8 cellular contexts compared by ENCODE assay signal in the genomic region with DNA sequence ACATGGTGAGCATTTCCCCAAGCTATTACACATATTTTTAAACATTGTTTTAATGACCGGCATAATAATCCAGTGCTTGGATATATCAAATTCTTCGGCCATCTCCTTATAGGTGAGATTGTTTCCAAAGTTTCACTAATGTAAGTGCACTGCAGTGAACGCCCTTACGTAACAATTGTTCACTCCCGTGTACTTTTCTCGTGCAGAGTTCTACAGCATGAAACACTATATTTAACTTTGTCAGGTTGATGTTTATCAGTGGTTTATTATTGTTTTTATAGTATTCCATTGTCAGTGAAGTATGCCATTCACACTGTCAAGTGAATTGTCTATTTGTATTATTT. TPM values are rescaled to one million over a fixed set of nuclear protein-coding genes. Genes with fewer than 3 reads are reported as not detected.
DNase-seq lines count a peak whose midpoint lies in the region; ATAC-seq and TF ChIP-seq lines count a peak whose summit lies in the region.

No MANE protein-coding gene starts in this region.

- H3K4me3 ChIP-seq in GM06990 (replicated peaks; ENCODE audit: low read depth, low read length) (peak overlapping the region; percentile 37), RWPE2 (ENCODE audit: severe bottlenecking) (peak overlapping the region; percentile 15), epithelial cell of proximal tubule (ENCODE audit: low read depth, low read length) (peak overlapping the region; percentile 46), prostate gland (peak overlapping the region; percentile 50 to 60)

- no peak for DNase-seq in GM06990 (ENCODE audit: extremely low read depth, insufficient read length)
- no peak for DNase-seq in RWPE2 (ENCODE audit: low spot score)
- DNase-seq in epithelial cell of proximal tubule (ENCODE audit: low read depth), result no peak
- no peak for DNase-seq in prostate gland (ENCODE audit: low spot score)
- no peak for DNase-seq in HUDEP-2 (lab: John Stamatoyannopoulos, UW; ENCODE audit: unreplicated experiment in 76 of 76)
- no peak for DNase-seq in DMS53 treated with DMSO at 0.1 percent for 48 hours (lab: John Stamatoyannopoulos, UW; ENCODE audit: unreplicated experiment)
- no peak for DNase-seq in stimulated activated naive CD4-positive, alpha-beta T cell treated with Interleukin-2 at 50 U/mL for 16 hours (lab: John Stamatoyannopoulos, UW)

- ATAC-seq in RWPE2 (ENCODE audit: low read depth), result no peak
- no peak for ATAC-seq in HG03280 (IDR thresholded peaks at IDR 0.05; ENCODE audit: unreplicated experiment)

- WGBS in prostate gland, result 13% methylated on average over 6 of the region's 6 CpGs

- H3K36me3 ChIP-seq in GM06990 (ENCODE audit: control insufficient read depth, insufficient read depth, low read length), result peaks cover 4% of the 10 kb centered on the region
- peaks cover 9% of the 10 kb centered on the region for H3K36me3 ChIP-seq in RWPE2 (ENCODE audit: low read depth)
- no peaks in the 10 kb centered on the region for H3K36me3 ChIP-seq in prostate gland

- TF ChIP-seq CTCF in GM06990 (IDR thresholded peaks at IDR 0.05; ENCODE audit: insufficient read depth, low read length, poor library complexity, severe bottlenecking) (no peak), RWPE2 (IDR thresholded peaks at IDR 0.05; ENCODE audit: poor library complexity, severe bottlenecking) (no peak), epithelial cell of proximal tubule (conservative IDR thresholded peaks at IDR 0.05; ENCODE audit: low read depth, low read length) (no peak), prostate gland (IDR thresholded peaks at IDR 0.05) (no peak)

- H3K27ac ChIP-seq in RWPE2 (ENCODE audit: poor library complexity, severe bottlenecking) (peak overlapping the region; percentile 68), prostate gland (peak overlapping the region; percentile 86 to 95)

- TF ChIP-seq POLR2A in prostate gland (IDR thresholded peaks at IDR 0.05), result no peak

- H3K4me1 ChIP-seq in RWPE2 (ENCODE audit: insufficient read depth, poor library complexity, severe bottlenecking), result peaks cover 9% of the 10 kb centered on the region
- H3K4me1 ChIP-seq in prostate gland (replicated peaks), result peaks cover 8% of the 10 kb centered on the region

- intact Hi-C loops in prostate gland (cut with DNase I), result loop anchor here (10.0 kb wide), 1 partner anchor 1696 kb away; the partner anchor contains the start of gene ACSS1

- no peaks in the 10 kb centered on the region for H3K27me3 ChIP-seq in GM06990 (replicated peaks; ENCODE audit: control insufficient read depth, insufficient read depth, low read length)
- no peaks in the 10 kb centered on the region for H3K27me3 ChIP-seq in RWPE2 (ENCODE audit: insufficient read depth, poor library complexity, severe bottlenecking)
- no peaks in the 10 kb centered on the region for H3K27me3 ChIP-seq in prostate gland (replicated peaks; ENCODE audit: insufficient read depth)

- no peaks in the 10 kb centered on the region for H3K9me3 ChIP-seq in RWPE2 (ENCODE audit: severe bottlenecking)
- no peaks in the 10 kb centered on the region for H3K9me3 ChIP-seq in prostate gland

RNA-seq across cellular contexts. Expression of gene GZF1, which starts 3.4 kb away (rescaled TPM):
- total RNA-seq in epithelial cell of proximal tubule (9.5 and 10.3 TPM in 2 replicates), prostate gland (10 to 100 TPM in 1 of 2 donors, 1 to 10 TPM in 1; 9.4 to 45.3 TPM)

RNA-seq across cellular contexts. Expression of gene NXT1, which starts 7.9 kb away (rescaled TPM):
- 47.0 and 84.6 TPM in 2 replicates for total RNA-seq in epithelial cell of proximal tubule
- total RNA-seq in prostate gland, result 10 to 100 TPM; 39.2 to 59.8 TPM
